17 cellular contexts compared by ENCODE assay signal in the genomic region with DNA sequence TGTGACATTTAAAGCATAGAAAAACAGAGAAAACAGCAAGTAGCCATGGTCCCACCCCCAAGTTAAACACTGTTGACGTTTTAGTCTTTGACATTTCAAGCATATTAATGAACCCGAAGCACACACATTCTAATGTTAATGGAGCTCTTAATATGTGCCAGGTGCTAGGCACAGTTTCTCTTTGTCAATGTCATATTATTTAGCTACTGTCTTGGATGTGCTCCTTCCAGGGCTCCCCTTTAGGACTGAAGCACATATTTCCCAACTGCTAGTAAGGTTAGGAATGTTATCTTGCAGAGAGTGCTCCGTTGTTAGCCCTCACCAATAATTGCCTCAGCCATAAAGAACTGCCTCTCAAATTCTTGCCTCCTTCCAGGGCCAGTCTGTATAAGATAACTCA.
DNase-seq lines count a peak whose midpoint lies in the region; ATAC-seq, FAIRE-seq and TF ChIP-seq lines count a peak whose summit lies in the region.
"Had no signal": no experiment of that assay in that cellular context is flagged by ENCODE, and none has a peak within 500 bp of the region (broad histone marks: within the 10 kb centered on the region; RNA-seq: fewer than 3 reads in every experiment).

No MANE protein-coding gene starts in this region.

- H3K4me3 ChIP-seq in HUES48 (ENCODE audit: low read depth, low read length) = no peak overlapping the region
- peak overlapping the region; percentile 29; the same call in 1 of the 2 replicates for H3K4me3 ChIP-seq in iPS-20b (ENCODE audit: low read length)

- peaks cover 23% of the 10 kb centered on the region for H3K4me1 Mint-ChIP-seq in WTC11
- H3K4me1 Mint-ChIP-seq: CD4-positive, alpha-beta memory T cell had no signal

- H3K4me1 ChIP-seq in HUES48 (ENCODE audit: control insufficient read depth, insufficient read depth, low read length) (peaks cover 20% of the 10 kb centered on the region), iPS-20b (ENCODE audit: insufficient read depth, low read length) (peaks cover 14% of the 10 kb centered on the region)
- H3K4me1 ChIP-seq: Caco-2 had no signal

- peak; percentile 71 for ATAC-seq in WTC11
- ATAC-seq: HCT116 had no signal

- H3K36me3 Mint-ChIP-seq in WTC11 = no peaks in the 10 kb centered on the region
- H3K36me3 Mint-ChIP-seq: CD4-positive, alpha-beta memory T cell had no signal

- no peaks in the 10 kb centered on the region for H3K9me3 ChIP-seq in HUES48 (ENCODE audit: control insufficient read depth, insufficient read depth, low read length)
- no peaks in the 10 kb centered on the region for H3K9me3 ChIP-seq in iPS-20b (ENCODE audit: insufficient read depth, low read depth, low read length)
- H3K9me3 ChIP-seq: Caco-2 had no signal

- H3K27ac Mint-ChIP-seq in WTC11 = no peak overlapping the region
- H3K27ac Mint-ChIP-seq: CD4-positive, alpha-beta memory T cell had no signal

- H3K27ac ChIP-seq in HUES48 (ENCODE audit: low read depth, low read length) = peak overlapping the region; percentile 2
- H3K27ac ChIP-seq in iPS-20b (ENCODE audit: low read length) = no peak overlapping the region

- no peaks in the 10 kb centered on the region for H3K36me3 ChIP-seq in HUES48 (ENCODE audit: control insufficient read depth, insufficient read depth, low read length)
- no peaks in the 10 kb centered on the region for H3K36me3 ChIP-seq in iPS-20b (ENCODE audit: insufficient read depth, low read depth, low read length)

- no peaks in the 10 kb centered on the region for H3K9me3 Mint-ChIP-seq in WTC11

- no peaks in the 10 kb centered on the region for H3K27me3 Mint-ChIP-seq in WTC11 (ENCODE audit: low read depth)
- H3K27me3 Mint-ChIP-seq: CD4-positive, alpha-beta memory T cell had no signal

- POLR2A ChIA-PET in WTC11 (lab: Charles Lee) = no interaction called here

- CTCF ChIA-PET in WTC11 (lab: Charles Lee) = interaction anchor here (0.6 to 1.6 kb wide), 3 partner anchors 11 to 449 kb away, joined by 3 to 5 read pairs (median 4); no protein-coding TSS in a partner anchor

- no peak for FAIRE-seq in D721Med (lab: Jason Lieb, UNC)
- FAIRE-seq: GM12891, GM18507 had no signal

- H3K4me3 Mint-ChIP-seq in WTC11 = peak overlapping the region; percentile 10; the same call in 1 of the 2 replicates
- H3K4me3 Mint-ChIP-seq: CD4-positive, alpha-beta memory T cell had no signal

- DNase-seq in WTC11 (ENCODE audit: low spot score) (no peak), NCI-H187 treated with DMSO at 0.1 percent for 48 hours (lab: John Stamatoyannopoulos, UW) (no peak), DMS 273 (lab: John Stamatoyannopoulos, UW; ENCODE audit: unreplicated experiment) (no peak), D721Med (ENCODE audit: insufficient read length, low spot score) (no peak)
- DNase-seq: C1 segment of cervical spinal cord; Caco-2; CD4-positive, alpha-beta memory T cell; DMS53; DMS79 treated with DMSO at 0.1 percent for 48 hours; GF-D8; GOT3; H7 had no signal

- peak overlapping the region; percentile 35; the same call in 1 of the 2 replicates for H3K9ac ChIP-seq in HUES48 (ENCODE audit: low read depth, low read length)
- peak overlapping the region; percentile 40; the same call in 1 of the 2 replicates for H3K9ac ChIP-seq in iPS-20b (ENCODE audit: low read depth, low read length)

- no peaks in the 10 kb centered on the region for H3K27me3 ChIP-seq in HUES48 (ENCODE audit: control insufficient read depth, insufficient read depth, low read length)
- no peaks in the 10 kb centered on the region for H3K27me3 ChIP-seq in iPS-20b (ENCODE audit: insufficient read depth, low read length)

- TF ChIP-seq CTCF in WTC11 (IDR thresholded peaks at IDR 0.05) (no peak), D721Med (IDR thresholded peaks at IDR 0.05; ENCODE audit: insufficient read depth, missing control alignments) (no peak)

TF ChIP-seq in WTC11, 78 proteins besides CTCF, POLR2A, EP300 and RAD21:
- TF ChIP-seq, protein P1, sequence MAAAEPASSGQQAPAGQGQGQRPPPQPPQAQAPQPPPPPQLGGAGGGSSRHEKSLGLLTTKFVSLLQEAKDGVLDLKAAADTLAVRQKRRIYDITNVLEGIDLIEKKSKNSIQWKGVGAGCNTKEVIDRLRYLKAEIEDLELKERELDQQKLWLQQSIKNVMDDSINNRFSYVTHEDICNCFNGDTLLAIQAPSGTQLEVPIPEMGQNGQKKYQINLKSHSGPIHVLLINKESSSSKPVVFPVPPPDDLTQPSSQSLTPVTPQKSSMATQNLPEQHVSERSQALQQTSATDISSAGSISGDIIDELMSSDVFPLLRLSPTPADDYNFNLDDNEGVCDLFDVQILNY (CRISPR knock-in tag; IDR thresholded peaks at IDR 0.05) = no peak
- TF ChIP-seq RELA (CRISPR knock-in tag; IDR thresholded peaks at IDR 0.05; ENCODE audit: borderline replicate concordance) (no peak), SOX15 (CRISPR knock-in tag; IDR thresholded peaks at IDR 0.05) (no peak), ZNF121 (CRISPR knock-in tag; IDR thresholded peaks at IDR 0.05) (no peak), MYBL2 (CRISPR knock-in tag; IDR thresholded peaks at IDR 0.05) (no peak), ETV6 (CRISPR knock-in tag; IDR thresholded peaks at IDR 0.05) (no peak), ZNF317 (CRISPR knock-in tag; IDR thresholded peaks at IDR 0.05; ENCODE audit: borderline replicate concordance, low read depth) (no peak), SMAD4 (CRISPR knock-in tag; IDR thresholded peaks at IDR 0.05) (no peak), NFYB (CRISPR knock-in tag; conservative IDR thresholded peaks at IDR 0.05; ENCODE audit: low read depth) (no peak)
- TF ChIP-seq, protein P2, sequence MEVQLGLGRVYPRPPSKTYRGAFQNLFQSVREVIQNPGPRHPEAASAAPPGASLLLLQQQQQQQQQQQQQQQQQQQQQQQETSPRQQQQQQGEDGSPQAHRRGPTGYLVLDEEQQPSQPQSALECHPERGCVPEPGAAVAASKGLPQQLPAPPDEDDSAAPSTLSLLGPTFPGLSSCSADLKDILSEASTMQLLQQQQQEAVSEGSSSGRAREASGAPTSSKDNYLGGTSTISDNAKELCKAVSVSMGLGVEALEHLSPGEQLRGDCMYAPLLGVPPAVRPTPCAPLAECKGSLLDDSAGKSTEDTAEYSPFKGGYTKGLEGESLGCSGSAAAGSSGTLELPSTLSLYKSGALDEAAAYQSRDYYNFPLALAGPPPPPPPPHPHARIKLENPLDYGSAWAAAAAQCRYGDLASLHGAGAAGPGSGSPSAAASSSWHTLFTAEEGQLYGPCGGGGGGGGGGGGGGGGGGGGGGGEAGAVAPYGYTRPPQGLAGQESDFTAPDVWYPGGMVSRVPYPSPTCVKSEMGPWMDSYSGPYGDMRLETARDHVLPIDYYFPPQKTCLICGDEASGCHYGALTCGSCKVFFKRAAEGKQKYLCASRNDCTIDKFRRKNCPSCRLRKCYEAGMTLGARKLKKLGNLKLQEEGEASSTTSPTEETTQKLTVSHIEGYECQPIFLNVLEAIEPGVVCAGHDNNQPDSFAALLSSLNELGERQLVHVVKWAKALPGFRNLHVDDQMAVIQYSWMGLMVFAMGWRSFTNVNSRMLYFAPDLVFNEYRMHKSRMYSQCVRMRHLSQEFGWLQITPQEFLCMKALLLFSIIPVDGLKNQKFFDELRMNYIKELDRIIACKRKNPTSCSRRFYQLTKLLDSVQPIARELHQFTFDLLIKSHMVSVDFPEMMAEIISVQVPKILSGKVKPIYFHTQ (CRISPR knock-in tag; IDR thresholded peaks at IDR 0.05) = no peak
- TF ChIP-seq, protein P3, sequence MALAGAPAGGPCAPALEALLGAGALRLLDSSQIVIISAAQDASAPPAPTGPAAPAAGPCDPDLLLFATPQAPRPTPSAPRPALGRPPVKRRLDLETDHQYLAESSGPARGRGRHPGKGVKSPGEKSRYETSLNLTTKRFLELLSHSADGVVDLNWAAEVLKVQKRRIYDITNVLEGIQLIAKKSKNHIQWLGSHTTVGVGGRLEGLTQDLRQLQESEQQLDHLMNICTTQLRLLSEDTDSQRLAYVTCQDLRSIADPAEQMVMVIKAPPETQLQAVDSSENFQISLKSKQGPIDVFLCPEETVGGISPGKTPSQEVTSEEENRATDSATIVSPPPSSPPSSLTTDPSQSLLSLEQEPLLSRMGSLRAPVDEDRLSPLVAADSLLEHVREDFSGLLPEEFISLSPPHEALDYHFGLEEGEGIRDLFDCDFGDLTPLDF (CRISPR knock-in tag; IDR thresholded peaks at IDR 0.05) = no peak
- TF ChIP-seq, protein P4, sequence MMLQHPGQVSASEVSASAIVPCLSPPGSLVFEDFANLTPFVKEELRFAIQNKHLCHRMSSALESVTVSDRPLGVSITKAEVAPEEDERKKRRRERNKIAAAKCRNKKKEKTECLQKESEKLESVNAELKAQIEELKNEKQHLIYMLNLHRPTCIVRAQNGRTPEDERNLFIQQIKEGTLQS (CRISPR knock-in tag; conservative IDR thresholded peaks at IDR 0.05) = no peak
